In genomic region chr4:30716158-30716557, GRCh38 we compare ENCODE assay signal across 8 cellular contexts. TPM values are rescaled to one million over a fixed set of nuclear protein-coding genes. Genes with fewer than 3 reads are reported as not detected.
A peak's percentile ranks its signal among the peaks of the same experiment; 100 is the strongest.
DNase-seq lines count a peak whose midpoint lies in the region; ATAC-seq and TF ChIP-seq lines count a peak whose summit lies in the region.

No MANE protein-coding gene starts in this region.

- H2BK5ac ChIP-seq in mesendoderm (ENCODE audit: low read length) = no peak overlapping the region

- H3K4me1 Mint-ChIP-seq in T-helper 1 cell treated with Interleukin-12 subunit alpha and Interleukin-12 subunit beta and Interleukin-4 antibody, amounts not matched to agents 30 μg/mL and 1 μg/mL, for 36 hours (ENCODE audit: low read depth) = peaks cover 20% of the 10 kb centered on the region
- H3K4me1 Mint-ChIP-seq in MCF 10A (ENCODE audit: insufficient read depth, unreplicated experiment) = peaks cover 15% of the 10 kb centered on the region

- H3K27me3 ChIP-seq in mesendoderm (ENCODE audit: insufficient read depth, low read length, poor library complexity) = no peaks in the 10 kb centered on the region

- peaks cover 4% of the 10 kb centered on the region for H3K36me3 Mint-ChIP-seq in T-helper 1 cell treated with Interleukin-12 subunit alpha and Interleukin-12 subunit beta and Interleukin-4 antibody, amounts not matched to agents 30 μg/mL and 1 μg/mL, for 36 hours (ENCODE audit: low read depth)
- H3K36me3 Mint-ChIP-seq in MCF 10A (ENCODE audit: insufficient read depth, unreplicated experiment) = no peaks in the 10 kb centered on the region

- no peak overlapping the region for H3K56ac ChIP-seq in mesendoderm (ENCODE audit: low read length)

- no TSS peak for BruUV-seq in MCF 10A (replicated peaks; lab: Mats Ljungman, UMichigan)

- no CpG with 5 or more reads among the region's 6 CpGs for WGBS in mesendoderm (ENCODE audit: extremely low coverage, insufficient coverage, low lambda C conversion rate)

- ATAC-seq in GM19395 (IDR thresholded peaks at IDR 0.05; ENCODE audit: unreplicated experiment) (no peak), GM21367 (IDR thresholded peaks at IDR 0.05; ENCODE audit: unreplicated experiment) (no peak)

- no peaks in the 10 kb centered on the region for H3K36me3 ChIP-seq in mesendoderm (ENCODE audit: control insufficient read depth, insufficient read depth, low read length)

- intact Hi-C loops in MCF 10A (cut with micrococcal nuclease) = loop anchor here (2.0 to 10.0 kb wide), 7 partner anchors 149 to 1634 kb away; no protein-coding TSS in a partner anchor

- no peak overlapping the region for H4K5ac ChIP-seq in mesendoderm (ENCODE audit: low read length)

- H2BK15ac ChIP-seq in mesendoderm (replicated peaks; ENCODE audit: low read depth) = no peak overlapping the region

- no peak overlapping the region for H3K18ac ChIP-seq in mesendoderm (ENCODE audit: low read length)

- no peaks in the 10 kb centered on the region for H3K79me1 ChIP-seq in mesendoderm (ENCODE audit: low read length)

- no peak overlapping the region for H3K27ac Mint-ChIP-seq in T-helper 1 cell treated with Interleukin-12 subunit alpha and Interleukin-12 subunit beta and Interleukin-4 antibody, amounts not matched to agents 30 μg/mL and 1 μg/mL, for 36 hours
- H3K27ac Mint-ChIP-seq in MCF 10A (ENCODE audit: low read depth, unreplicated experiment) = no peak overlapping the region

- H2BK120ac ChIP-seq in mesendoderm (ENCODE audit: low read depth, low read length) = no peak overlapping the region

- peaks cover 47% of the 10 kb centered on the region for H3K27me3 Mint-ChIP-seq in T-helper 1 cell treated with Interleukin-12 subunit alpha and Interleukin-12 subunit beta and Interleukin-4 antibody, amounts not matched to agents 30 μg/mL and 1 μg/mL, for 36 hours (ENCODE audit: low read depth)
- H3K27me3 Mint-ChIP-seq in MCF 10A (ENCODE audit: insufficient read depth, unreplicated experiment) = no peaks in the 10 kb centered on the region

- peak overlapping the region; percentile 68 for H3K4me3 Mint-ChIP-seq in T-helper 1 cell treated with Interleukin-12 subunit alpha and Interleukin-12 subunit beta and Interleukin-4 antibody, amounts not matched to agents 30 μg/mL and 1 μg/mL, for 36 hours
- peak overlapping the region; percentile 75 for H3K4me3 Mint-ChIP-seq in MCF 10A (ENCODE audit: unreplicated experiment)

- no peak overlapping the region for H3K27ac ChIP-seq in mesendoderm (ENCODE audit: low read depth, low read length)

- POLR2A ChIA-PET in MCF 10A (lab: Yijun Ruan, JAX) = no interaction called here

- no peaks in the 10 kb centered on the region for H3K79me2 ChIP-seq in mesendoderm (ENCODE audit: control insufficient read depth, insufficient read depth, low read length)

- peak; percentile 48 for TF ChIP-seq CTCF in MCF 10A (IDR thresholded peaks at IDR 0.05; ENCODE audit: unreplicated experiment)

- H3K4ac ChIP-seq in mesendoderm (ENCODE audit: low read depth, low read length) = no peak overlapping the region

- DNase-seq in T-helper 1 cell (no peak), NCI-H146 (lab: John Stamatoyannopoulos, UW) (peak; percentile 56), MCF 10A (ENCODE audit: unreplicated experiment) (peak; percentile 59), mesendoderm (peak; percentile 69), T1000 (lab: John Stamatoyannopoulos, UW) (no peak)

- no peak overlapping the region for H4K8ac ChIP-seq in mesendoderm (ENCODE audit: low read depth, low read length)

- peaks cover 11% of the 10 kb centered on the region for H3K9me3 Mint-ChIP-seq in T-helper 1 cell treated with Interleukin-12 subunit alpha and Interleukin-12 subunit beta and Interleukin-4 antibody, amounts not matched to agents 30 μg/mL and 1 μg/mL, for 36 hours
- H3K9me3 Mint-ChIP-seq in MCF 10A (ENCODE audit: unreplicated experiment) = peaks cover 6% of the 10 kb centered on the region

- no peak overlapping the region for H3K4me3 ChIP-seq in mesendoderm (ENCODE audit: low read length)

- no peak overlapping the region for H2AK5ac ChIP-seq in mesendoderm (ENCODE audit: low read length)

- CTCF ChIA-PET in MCF 10A (lab: Yijun Ruan, JAX) = interaction anchor here (0.7 to 1.6 kb wide), 2 partner anchors 19 to 693 kb away, joined by 3 to 4 read pairs; no protein-coding TSS in a partner anchor

- H3K23ac ChIP-seq in mesendoderm (ENCODE audit: low read length) = no peak overlapping the region

- H3K4me1 ChIP-seq in mesendoderm (ENCODE audit: control insufficient read depth, low read depth, low read length) = no peaks in the 10 kb centered on the region

- no peak overlapping the region for H3K9ac ChIP-seq in mesendoderm (ENCODE audit: low read length)

- no peak overlapping the region for H3K4me2 ChIP-seq in mesendoderm (ENCODE audit: low read length)

RNA-seq across cellular contexts. Expression of gene PCDH7, which starts 4.0 kb away (rescaled TPM):
- total RNA-seq in MCF 10A (2022) = 3.6 and 5.6 TPM in 2 replicates
- polyA plus RNA-seq in mesendoderm (2013, experiment 1 of 2) = 4.2 TPM
- polyA plus RNA-seq in mesendoderm (2013, experiment 2 of 2) = 3.7 TPM

Comparison
In these comparisons a context has a peak if more than half of its experiments do, and no peak if none do; other contexts are left out.
1. DNase-seq: peak in NCI-H146 (single experiment), MCF 10A (single experiment) and mesendoderm (single experiment); none in T-helper 1 cell (0 of 5) and T1000 (single experiment).